Comparison of ENCODE assay signal across 1 cellular context in the genomic region with DNA sequence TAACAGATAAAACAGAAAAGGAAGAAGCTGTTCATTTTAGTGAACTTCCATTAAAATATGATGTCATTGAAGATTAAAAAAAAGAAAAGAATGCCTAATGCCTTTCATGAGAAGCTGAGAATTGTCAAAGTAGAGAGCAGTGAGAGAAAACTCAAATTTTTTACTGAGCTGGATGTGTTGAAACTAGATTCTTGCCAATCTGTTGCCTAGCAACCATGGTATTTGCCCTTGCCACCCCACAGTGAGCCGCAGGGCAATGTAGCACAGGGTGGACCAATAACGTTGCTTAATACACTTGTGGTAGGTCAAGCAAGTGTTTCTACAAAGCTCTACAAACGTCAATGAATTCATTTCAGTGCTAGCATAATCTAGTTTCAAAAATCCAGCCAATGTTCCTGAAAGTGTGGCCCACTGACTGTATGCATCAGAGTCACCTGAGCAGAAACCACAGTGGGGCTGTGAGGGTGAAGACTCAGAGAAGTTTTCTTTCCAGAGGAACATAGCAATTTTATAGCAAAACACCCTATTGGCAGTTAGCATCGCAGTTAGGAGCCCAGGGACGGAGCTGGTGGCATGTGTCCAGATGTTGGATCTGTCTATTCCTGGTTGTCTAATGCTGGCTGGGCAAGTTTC.
TF ChIP-seq lines count a peak whose summit lies in the region.

No MANE protein-coding gene starts in this region.

TF ChIP-seq in GM23338, 12 proteins besides CTCF, POLR2A, EP300 and RAD21 (continued from another document):
- TF ChIP-seq, protein P1, sequence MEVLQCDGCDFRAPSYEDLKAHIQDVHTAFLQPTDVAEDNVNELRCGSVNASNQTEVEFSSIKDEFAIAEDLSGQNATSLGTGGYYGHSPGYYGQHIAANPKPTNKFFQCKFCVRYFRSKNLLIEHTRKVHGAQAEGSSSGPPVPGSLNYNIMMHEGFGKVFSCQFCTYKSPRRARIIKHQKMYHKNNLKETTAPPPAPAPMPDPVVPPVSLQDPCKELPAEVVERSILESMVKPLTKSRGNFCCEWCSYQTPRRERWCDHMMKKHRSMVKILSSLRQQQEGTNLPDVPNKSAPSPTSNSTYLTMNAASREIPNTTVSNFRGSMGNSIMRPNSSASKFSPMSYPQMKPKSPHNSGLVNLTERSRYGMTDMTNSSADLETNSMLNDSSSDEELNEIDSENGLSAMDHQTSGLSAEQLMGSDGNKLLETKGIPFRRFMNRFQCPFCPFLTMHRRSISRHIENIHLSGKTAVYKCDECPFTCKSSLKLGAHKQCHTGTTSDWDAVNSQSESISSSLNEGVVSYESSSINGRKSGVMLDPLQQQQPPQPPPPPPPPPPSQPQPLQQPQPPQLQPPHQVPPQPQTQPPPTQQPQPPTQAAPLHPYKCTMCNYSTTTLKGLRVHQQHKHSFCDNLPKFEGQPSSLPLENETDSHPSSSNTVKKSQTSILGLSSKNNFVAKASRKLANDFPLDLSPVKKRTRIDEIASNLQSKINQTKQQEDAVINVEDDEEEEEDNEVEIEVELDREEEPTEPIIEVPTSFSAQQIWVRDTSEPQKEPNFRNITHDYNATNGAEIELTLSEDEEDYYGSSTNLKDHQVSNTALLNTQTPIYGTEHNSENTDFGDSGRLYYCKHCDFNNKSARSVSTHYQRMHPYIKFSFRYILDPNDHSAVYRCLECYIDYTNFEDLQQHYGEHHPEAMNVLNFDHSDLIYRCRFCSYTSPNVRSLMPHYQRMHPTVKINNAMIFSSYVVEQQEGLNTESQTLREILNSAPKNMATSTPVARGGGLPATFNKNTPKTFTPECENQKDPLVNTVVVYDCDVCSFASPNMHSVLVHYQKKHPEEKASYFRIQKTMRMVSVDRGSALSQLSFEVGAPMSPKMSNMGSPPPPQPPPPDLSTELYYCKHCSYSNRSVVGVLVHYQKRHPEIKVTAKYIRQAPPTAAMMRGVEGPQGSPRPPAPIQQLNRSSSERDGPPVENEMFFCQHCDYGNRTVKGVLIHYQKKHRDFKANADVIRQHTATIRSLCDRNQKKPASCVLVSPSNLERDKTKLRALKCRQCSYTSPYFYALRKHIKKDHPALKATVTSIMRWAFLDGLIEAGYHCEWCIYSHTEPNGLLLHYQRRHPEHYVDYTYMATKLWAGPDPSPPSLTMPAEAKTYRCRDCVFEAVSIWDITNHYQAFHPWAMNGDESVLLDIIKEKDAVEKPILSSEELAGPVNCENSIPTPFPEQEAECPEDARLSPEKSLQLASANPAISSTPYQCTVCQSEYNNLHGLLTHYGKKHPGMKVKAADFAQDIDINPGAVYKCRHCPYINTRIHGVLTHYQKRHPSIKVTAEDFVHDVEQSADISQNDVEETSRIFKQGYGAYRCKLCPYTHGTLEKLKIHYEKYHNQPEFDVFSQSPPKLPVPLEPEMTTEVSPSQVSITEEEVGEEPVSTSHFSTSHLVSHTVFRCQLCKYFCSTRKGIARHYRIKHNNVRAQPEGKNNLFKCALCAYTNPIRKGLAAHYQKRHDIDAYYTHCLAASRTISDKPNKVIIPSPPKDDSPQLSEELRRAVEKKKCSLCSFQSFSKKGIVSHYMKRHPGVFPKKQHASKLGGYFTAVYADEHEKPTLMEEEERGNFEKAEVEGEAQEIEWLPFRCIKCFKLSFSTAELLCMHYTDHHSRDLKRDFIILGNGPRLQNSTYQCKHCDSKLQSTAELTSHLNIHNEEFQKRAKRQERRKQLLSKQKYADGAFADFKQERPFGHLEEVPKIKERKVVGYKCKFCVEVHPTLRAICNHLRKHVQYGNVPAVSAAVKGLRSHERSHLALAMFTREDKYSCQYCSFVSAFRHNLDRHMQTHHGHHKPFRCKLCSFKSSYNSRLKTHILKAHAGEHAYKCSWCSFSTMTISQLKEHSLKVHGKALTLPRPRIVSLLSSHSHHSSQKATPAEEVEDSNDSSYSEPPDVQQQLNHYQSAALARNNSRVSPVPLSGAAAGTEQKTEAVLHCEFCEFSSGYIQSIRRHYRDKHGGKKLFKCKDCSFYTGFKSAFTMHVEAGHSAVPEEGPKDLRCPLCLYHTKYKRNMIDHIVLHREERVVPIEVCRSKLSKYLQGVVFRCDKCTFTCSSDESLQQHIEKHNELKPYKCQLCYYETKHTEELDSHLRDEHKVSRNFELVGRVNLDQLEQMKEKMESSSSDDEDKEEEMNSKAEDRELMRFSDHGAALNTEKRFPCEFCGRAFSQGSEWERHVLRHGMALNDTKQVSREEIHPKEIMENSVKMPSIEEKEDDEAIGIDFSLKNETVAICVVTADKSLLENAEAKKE (CRISPR knock-in tag; IDR thresholded peaks at IDR 0.05), result no peak
- TF ChIP-seq, protein P2, sequence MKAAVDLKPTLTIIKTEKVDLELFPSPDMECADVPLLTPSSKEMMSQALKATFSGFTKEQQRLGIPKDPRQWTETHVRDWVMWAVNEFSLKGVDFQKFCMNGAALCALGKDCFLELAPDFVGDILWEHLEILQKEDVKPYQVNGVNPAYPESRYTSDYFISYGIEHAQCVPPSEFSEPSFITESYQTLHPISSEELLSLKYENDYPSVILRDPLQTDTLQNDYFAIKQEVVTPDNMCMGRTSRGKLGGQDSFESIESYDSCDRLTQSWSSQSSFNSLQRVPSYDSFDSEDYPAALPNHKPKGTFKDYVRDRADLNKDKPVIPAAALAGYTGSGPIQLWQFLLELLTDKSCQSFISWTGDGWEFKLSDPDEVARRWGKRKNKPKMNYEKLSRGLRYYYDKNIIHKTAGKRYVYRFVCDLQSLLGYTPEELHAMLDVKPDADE (IDR thresholded peaks at IDR 0.05), result no peak
- no peak for TF ChIP-seq ZNF114 (CRISPR knock-in tag; IDR thresholded peaks at IDR 0.05)
TF ChIP-seq in GM23338: peak in this region for 0.
